Comparison of ENCODE assay signal across 19 cellular contexts in genomic region chr15:53473886-53474285, GRCh38.
DNase-seq lines count a peak whose midpoint lies in the region; ATAC-seq, FAIRE-seq and TF ChIP-seq lines count a peak whose summit lies in the region.
"Had no signal": no experiment of that assay in that cellular context is flagged by ENCODE, and none has a peak within 500 bp of the region (broad histone marks: within the 10 kb centered on the region; RNA-seq: fewer than 3 reads in every experiment).

No MANE protein-coding gene starts in this region.

- no peaks in the 10 kb centered on the region for H3K36me3 Mint-ChIP-seq in H9 (ENCODE audit: insufficient read depth in 1 of 3, low read depth in 3 of 3)
- H3K36me3 Mint-ChIP-seq in WTC11 = no peaks in the 10 kb centered on the region
- H3K36me3 Mint-ChIP-seq: CD14-positive monocyte; CD4-positive, alpha-beta memory T cell; IgD-negative memory B cell had no signal

- in situ Hi-C loops in HepG2 (cut with HindIII; ENCODE audit: extremely low pct_ligation_motif_present, low pct_unique_long_range_greater_than_20kb) = loop anchor here (25.0 kb wide), 1 partner anchor 363 kb away; no protein-coding TSS in a partner anchor

- TF ChIP-seq EP300 in HepG2 (IDR thresholded peaks at IDR 0.05; ENCODE audit: low read depth in 2 of 2, low read length in 2 of 2) (no peak), HepG2 (CRISPR knock-in tag; IDR thresholded peaks at IDR 0.05; ENCODE audit: borderline replicate concordance) (no peak)

- no peaks in the 10 kb centered on the region for H3K23me2 ChIP-seq in H9 (ENCODE audit: insufficient read length, low read depth, low read length, poor library complexity, severe bottlenecking)

- no peaks in the 10 kb centered on the region for H3K79me1 ChIP-seq in H9 (ENCODE audit: insufficient read depth, low read depth, low read length, poor library complexity, severe bottlenecking)

- TF ChIP-seq POLR2A in HepG2 (IDR thresholded peaks at IDR 0.05; ENCODE audit: insufficient read depth in 1 of 2, low read depth in 2 of 2, low read length in 2 of 2) = no peak

- no peak overlapping the region for H4K5ac ChIP-seq in H9 (ENCODE audit: insufficient read length, low read depth, low read length)

- H4K91ac ChIP-seq in H9 (ENCODE audit: insufficient read length, low read depth, low read length) = no peak overlapping the region

- H3K4me1 ChIP-seq in H9 (ENCODE audit: insufficient read depth, low read length) (no peaks in the 10 kb centered on the region), HepG2 (ENCODE audit: insufficient read depth, low read length) (peaks cover 24% of the 10 kb centered on the region), upper lobe of right lung (no peaks in the 10 kb centered on the region)
- H3K4me1 ChIP-seq: A549, BLaER1, HAP-1 had no signal

- no peak overlapping the region for H3K14ac ChIP-seq in H9 (ENCODE audit: insufficient read depth, low read length)

- no peaks in the 10 kb centered on the region for H3K36me3 ChIP-seq in HepG2 (replicated peaks in 1 of 2; ENCODE audit: control insufficient read depth in 1 of 2, insufficient read depth in 2 of 2, low read length in 2 of 2)
- no peaks in the 10 kb centered on the region for H3K36me3 ChIP-seq in upper lobe of right lung
- H3K36me3 ChIP-seq: BLaER1, HAP-1 had no signal

- BruUV-seq in HepG2 (replicated peaks; lab: Mats Ljungman, UMichigan) = no TSS peak

- no CpG with 5 or more reads among the region's 1 CpG for WGBS in H9 (ENCODE audit: extremely low coverage, insufficient read length, low lambda C conversion rate)
- 80% methylated on average over 1 of the region's 1 CpG for WGBS in HepG2 (ENCODE audit: low lambda C conversion rate)

- no peaks in the 10 kb centered on the region for H3K27me3 ChIP-seq in H9 (ENCODE audit: insufficient read depth, low read length)
- H3K27me3 ChIP-seq in HepG2 (ENCODE audit: control insufficient read depth in 1 of 2, insufficient read depth in 2 of 2, low read length in 2 of 2) = no peaks in the 10 kb centered on the region
- no peaks in the 10 kb centered on the region for H3K27me3 ChIP-seq in upper lobe of right lung
- H3K27me3 ChIP-seq: BLaER1 had no signal

- no peak overlapping the region for H3K4ac ChIP-seq in H9 (ENCODE audit: low read depth, low read length)

- no peak overlapping the region for H3K4me3 Mint-ChIP-seq in H9
- H3K4me3 Mint-ChIP-seq in WTC11 = no peak overlapping the region
- H3K4me3 Mint-ChIP-seq: CD14-positive monocyte; CD4-positive, alpha-beta memory T cell; IgD-negative memory B cell had no signal

- no peak overlapping the region for H3K56ac ChIP-seq in H9 (ENCODE audit: insufficient read length, low read depth, low read length)

- H3T11ph ChIP-seq in H9 (ENCODE audit: low read length) = no peak overlapping the region

- H3K18ac ChIP-seq in H9 (ENCODE audit: insufficient read length, low read depth, low read length) = no peak overlapping the region

- H3K9ac ChIP-seq in H9 (ENCODE audit: extremely low read depth, insufficient read length, low read length) (no peak overlapping the region), HepG2 (ENCODE audit: insufficient read depth, low read depth, low read length) (no peak overlapping the region)
- H3K9ac ChIP-seq: BLaER1 had no signal

- no peak for DNase-seq in H9
- no peak for DNase-seq in WTC11 (ENCODE audit: low spot score)
- DNase-seq in HepG2 (ENCODE audit: low spot score) = no peak
- DNase-seq in upper lobe of right lung = no peak
- no peak for DNase-seq in NCI-H2107 treated with DMSO at 0.1 percent for 48 hours (lab: John Stamatoyannopoulos, UW; ENCODE audit: unreplicated experiment)
- DNase-seq in SW480 (ENCODE audit: low spot score) = no peak
- DNase-seq: CD4-positive, alpha-beta memory T cell; DMS79 treated with DMSO at 0.1 percent for 48 hours; GF-D8; KBM-7 had no signal

- CTCF ChIA-PET in WTC11 (lab: Charles Lee) = no interaction called here
- CTCF ChIA-PET in HepG2 (lab: Yijun Ruan, JAX; ENCODE audit: low intra/inter-chr PET ratio, low total read pairs) = no interaction called here

- H2BK20ac ChIP-seq in H9 (ENCODE audit: low read depth, low read length, poor library complexity, severe bottlenecking) = no peak overlapping the region

- no peak overlapping the region for H3K23ac ChIP-seq in H9 (ENCODE audit: insufficient read length, low read depth, low read length)

- TF ChIP-seq CTCF in H9 (conservative IDR thresholded peaks at IDR 0.05) (peak; percentile 15; the same call in 1 of the 3 replicates), WTC11 (IDR thresholded peaks at IDR 0.05) (no peak), HepG2 (CRISPR knock-in tag; IDR thresholded peaks at IDR 0.05) (no peak), upper lobe of right lung (IDR thresholded peaks at IDR 0.05) (no peak)

- H3K4me2 ChIP-seq in H9 (ENCODE audit: insufficient read depth, insufficient read length, low read length) (no peak overlapping the region), HepG2 (ENCODE audit: low read depth, low read length) (no peak overlapping the region)
- H3K4me2 ChIP-seq: A549, BLaER1 had no signal

- FAIRE-seq in HepG2 (lab: Jason Lieb, UNC) = no peak
- FAIRE-seq: H1, HTR-8/SVneo had no signal

- intact Hi-C loops in HepG2 (cut with micrococcal nuclease; ENCODE audit: unreplicated experiment) (no loop called here), upper lobe of right lung (cut with DNase I) (no loop called here)

- no peak for TF ChIP-seq RAD21 in HepG2 (CRISPR knock-in tag; IDR thresholded peaks at IDR 0.05)

- POLR2A ChIA-PET in WTC11 (lab: Charles Lee) = no interaction called here
- POLR2A ChIA-PET in HepG2 (lab: Yijun Ruan, JAX) = no interaction called here

- no peaks in the 10 kb centered on the region for H3K9me3 ChIP-seq in H9 (ENCODE audit: control insufficient read depth, low read depth, low read length)
- H3K9me3 ChIP-seq in HepG2 (ENCODE audit: low read length) = no peaks in the 10 kb centered on the region
- H3K9me3 ChIP-seq in upper lobe of right lung = no peaks in the 10 kb centered on the region
- H3K9me3 ChIP-seq: A549, BLaER1, HAP-1 had no signal

- no peak overlapping the region for H2BK12ac ChIP-seq in H9 (ENCODE audit: insufficient read length, low read depth, low read length)

- H2BK15ac ChIP-seq in H9 (ENCODE audit: low read depth, low read length) = no peak overlapping the region

- H3K27ac ChIP-seq in H9 (ENCODE audit: insufficient read length, low read depth, low read length) = no peak overlapping the region
- no peak overlapping the region for H3K27ac ChIP-seq in HepG2 (ENCODE audit: extremely low read length, insufficient read depth, low read length)
- H3K27ac ChIP-seq in upper lobe of right lung = no peak overlapping the region
- H3K27ac ChIP-seq: 22Rv1, A549, BLaER1 had no signal

- H3K9me3 Mint-ChIP-seq in H9 = no peaks in the 10 kb centered on the region
- peaks cover 6% of the 10 kb centered on the region for H3K9me3 Mint-ChIP-seq in WTC11

- no peaks in the 10 kb centered on the region for H3K27me3 Mint-ChIP-seq in H9 (ENCODE audit: low read depth)
- no peaks in the 10 kb centered on the region for H3K27me3 Mint-ChIP-seq in WTC11 (ENCODE audit: low read depth)
- H3K27me3 Mint-ChIP-seq: CD4-positive, alpha-beta memory T cell; IgD-negative memory B cell had no signal

- H2AFZ ChIP-seq in H9 (ENCODE audit: low read length) (no peak overlapping the region), HepG2 (ENCODE audit: low read length) (no peak overlapping the region)

- no peak overlapping the region for H2BK5ac ChIP-seq in H9 (ENCODE audit: insufficient read length, low read length)

- H3K27ac Mint-ChIP-seq in H9 (no peak overlapping the region), WTC11 (no peak overlapping the region)
- H3K27ac Mint-ChIP-seq: CD14-positive monocyte; CD4-positive, alpha-beta memory T cell; IgD-negative memory B cell had no signal

- no peak overlapping the region for H2BK120ac ChIP-seq in H9 (ENCODE audit: low read depth, low read length, poor library complexity, severe bottlenecking)

- H3K4me1 Mint-ChIP-seq in H9 (no peaks in the 10 kb centered on the region), WTC11 (no peaks in the 10 kb centered on the region)
- H3K4me1 Mint-ChIP-seq: CD14-positive monocyte; CD4-positive, alpha-beta memory T cell; IgD-negative memory B cell had no signal

- H3K79me2 ChIP-seq in H9 (ENCODE audit: insufficient read depth, low read length) (no peaks in the 10 kb centered on the region), HepG2 (ENCODE audit: insufficient read depth, low read length) (no peaks in the 10 kb centered on the region)

- H3K4me3 ChIP-seq in HepG2 (replicated peaks in 1 of 3; ENCODE audit: insufficient read depth in 1 of 3, low read depth in 2 of 3, low read length in 3 of 3) = no peak overlapping the region
- no peak overlapping the region for H3K4me3 ChIP-seq in upper lobe of right lung
- H3K4me3 ChIP-seq: A549, BLaER1, HAP-1 had no signal

- H2AK5ac ChIP-seq in H9 (ENCODE audit: insufficient read length, low read length) = no peak overlapping the region

- no peaks in the 10 kb centered on the region for H4K20me1 ChIP-seq in H9 (ENCODE audit: control insufficient read depth, insufficient read depth, insufficient read length)
- no peaks in the 10 kb centered on the region for H4K20me1 ChIP-seq in HepG2 (ENCODE audit: insufficient read depth, low read length)
- H4K20me1 ChIP-seq: BLaER1 had no signal

- ATAC-seq in WTC11 = peak; percentile 46; the same call in 1 of the 2 replicates
- no peak for ATAC-seq in HepG2
- peak; percentile 19 for ATAC-seq in upper lobe of right lung
- ATAC-seq in HG03442 (IDR thresholded peaks at IDR 0.05; ENCODE audit: unreplicated experiment) = no peak

- H4K8ac ChIP-seq in H9 (replicated peaks; ENCODE audit: insufficient read length, low read depth, low read length) = no peak overlapping the region

TF ChIP-seq in WTC11, 78 proteins besides CTCF, POLR2A, EP300 and RAD21 (continues in another document):
- TF ChIP-seq CREB1 (CRISPR knock-in tag; IDR thresholded peaks at IDR 0.05) (no peak), GTF2I (CRISPR knock-in tag; conservative IDR thresholded peaks at IDR 0.05) (no peak), ZNF416 (CRISPR knock-in tag; IDR thresholded peaks at IDR 0.05) (no peak), ZNF671 (CRISPR knock-in tag; IDR thresholded peaks at IDR 0.05) (no peak), IRF2 (CRISPR knock-in tag; IDR thresholded peaks at IDR 0.05; ENCODE audit: borderline replicate concordance, low read depth) (no peak)

TF ChIP-seq in HepG2, 621 proteins besides CTCF, POLR2A, EP300 and RAD21 (continues in another document):
- peak; percentile 42; the same call in 1 of the 2 replicates for TF ChIP-seq ZNF644 (CRISPR knock-in tag; IDR thresholded peaks at IDR 0.05; ENCODE audit: low read depth)

Comparison
In these comparisons a context has a peak if more than half of its experiments do, and no peak if none do; other contexts are left out.
1. ATAC-seq: peak in WTC11 (single experiment) and upper lobe of right lung (single experiment); none in HepG2 (single experiment) and HG03442 (single experiment).